Comparison of ENCODE assay signal across 8 cellular contexts in the genomic region with DNA sequence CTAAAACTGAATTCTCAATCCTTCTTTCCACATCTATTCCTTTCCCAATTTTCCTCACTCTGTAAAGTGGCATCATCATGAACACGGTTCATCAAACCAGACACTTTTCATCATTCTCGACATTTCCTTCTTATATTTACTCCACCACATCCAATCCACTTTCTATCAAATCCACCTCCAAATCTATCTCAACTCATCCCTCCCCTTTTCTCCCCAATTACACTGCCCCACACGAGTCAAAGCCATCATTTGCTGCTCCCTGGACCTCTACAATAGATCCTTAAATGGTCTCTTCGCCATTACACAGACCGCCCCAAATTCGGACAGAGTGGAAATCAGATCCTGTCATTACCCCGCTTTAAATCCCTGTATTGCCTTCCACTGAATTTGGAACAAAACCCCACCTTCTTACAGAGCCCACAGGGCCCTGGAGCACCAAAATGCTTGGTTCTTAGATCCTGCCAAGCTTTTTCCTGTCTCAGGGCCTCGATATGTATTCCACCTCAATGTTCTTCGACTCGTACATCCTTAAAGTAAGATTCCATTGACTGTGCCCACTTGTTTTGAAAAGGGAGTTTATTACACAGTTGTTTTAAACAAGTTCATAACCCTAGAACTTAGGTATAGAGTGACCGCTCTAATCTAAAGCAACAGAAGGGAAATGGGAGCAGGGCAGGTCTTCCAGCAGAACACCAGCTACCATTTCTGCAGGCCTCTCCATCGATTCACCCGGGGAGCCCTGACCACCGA. TPM values are rescaled to one million over a fixed set of nuclear protein-coding genes. Genes with fewer than 3 reads are reported as not detected.
DNase-seq lines count a peak whose midpoint lies in the region; ATAC-seq, FAIRE-seq and TF ChIP-seq lines count a peak whose summit lies in the region.

No MANE protein-coding gene starts in this region.

- FAIRE-seq in GM12878 (lab: Jason Lieb, UNC) = no peak

- H3K4me3 Mint-ChIP-seq in type B pancreatic cell = peak overlapping the region; percentile 92

- 38% methylated on average over 14 of the region's 14 CpGs for WGBS in GM12878 (ENCODE audit: insufficient coverage, insufficient replicate concordance, low lambda C conversion rate, missing lambda C conversion rate)

- no peak for TF ChIP-seq CTCF in GM12878 (IDR thresholded peaks at IDR 0.05 in 2 of 3, conservative IDR thresholded peaks at IDR 0.05 in 1 of 3; ENCODE audit: control insufficient read depth in 2 of 3, extremely low read depth in 1 of 3, insufficient read depth in 1 of 3, low read depth in 3 of 3, low read length in 3 of 3)
- TF ChIP-seq CTCF in lower lobe of right lung (IDR thresholded peaks at IDR 0.05) = no peak
- TF ChIP-seq CTCF in type B pancreatic cell (conservative IDR thresholded peaks at IDR 0.05) = no peak

- no peaks in the 10 kb centered on the region for H3K4me1 ChIP-seq in GM12878 (ENCODE audit: control insufficient read depth, insufficient read depth, low read length)
- H3K4me1 ChIP-seq in lower lobe of right lung = peaks cover 35% of the 10 kb centered on the region

- peak overlapping the region; percentile 77 for H3K9ac ChIP-seq in GM12878 (ENCODE audit: control insufficient read depth, insufficient read depth, low read length)

- intact Hi-C loops in GM12878 (cut with micrococcal nuclease; ENCODE audit: unreplicated experiment) = no loop called here
- intact Hi-C loops in lower lobe of right lung (cut with DNase I) = no loop called here

- H3K36me3 Mint-ChIP-seq in type B pancreatic cell = peaks cover 28% of the 10 kb centered on the region

- H3K4me1 Mint-ChIP-seq in type B pancreatic cell (ENCODE audit: unreplicated experiment) = peaks cover 17% of the 10 kb centered on the region

- H3K79me2 ChIP-seq in GM12878 (ENCODE audit: control insufficient read depth, insufficient read depth, low read length) = peaks cover 21% of the 10 kb centered on the region

- POLR2A ChIA-PET in GM12878 (lab: Charles Lee) = no interaction called here

- H3K9me3 ChIP-seq in KOPT-K1 (ENCODE audit: insufficient read depth, low read length, poor library complexity, severe bottlenecking) (peaks cover 25% of the 10 kb centered on the region), GM12878 (replicated peaks; ENCODE audit: control insufficient read depth, insufficient read depth, low read length) (peaks cover 3% of the 10 kb centered on the region; the same call in 2 of the 3 replicates), lower lobe of right lung (no peaks in the 10 kb centered on the region)

- H2AFZ ChIP-seq in GM12878 (ENCODE audit: control insufficient read depth, low read depth, low read length) = peak overlapping the region; percentile 96

- CTCF ChIA-PET in GM12878 (lab: Yijun Ruan, JAX) = interaction anchor here (0.5 to 1.9 kb wide), 3 partner anchors 46 to 545 kb away, joined by 3 to 11 read pairs (median 3); no protein-coding TSS in a partner anchor

- TF ChIP-seq EP300 in GM12878 (IDR thresholded peaks at IDR 0.05; ENCODE audit: borderline replicate concordance in 1 of 2, control insufficient read depth in 1 of 2, low read depth in 2 of 2, low read length in 2 of 2) = no peak

- no peak for TF ChIP-seq RAD21 in GM12878 (IDR thresholded peaks at IDR 0.05; ENCODE audit: insufficient read depth, low read depth, low read length)

- H3K4me3 ChIP-seq in GM12878 (peak overlapping the region; percentile 95), lower lobe of right lung (peak overlapping the region; percentile 88)

- H3K27ac ChIP-seq in KOPT-K1 (ENCODE audit: low read depth, low read length, poor library complexity, severe bottlenecking) = peak overlapping the region; percentile 95
- H3K27ac ChIP-seq in GM12878 (ENCODE audit: control insufficient read depth, insufficient read depth) = peak overlapping the region; percentile 94
- peak overlapping the region; percentile 99 for H3K27ac ChIP-seq in lower lobe of right lung

- TF ChIP-seq POLR2A in GM12878 (IDR thresholded peaks at IDR 0.05; ENCODE audit: low read depth, low read length) = no peak

- in situ Hi-C loops in Caki2 (cut with HindIII; ENCODE audit: low pct_unique_long_range_greater_than_20kb, low sequenced_read_pairs) = no loop called here
- in situ Hi-C loops in GM12878 (cut with MboI) = no loop called here

- DNase-seq in Caki2 (ENCODE audit: low read depth) (peak; percentile 35), GM12878 (ENCODE audit: low read depth, low spot score) (no peak), lower lobe of right lung (no peak), type B pancreatic cell (ENCODE audit: extremely low spot score, unreplicated experiment) (no peak), occipital lobe (lab: John Stamatoyannopoulos, UW) (no peak)
- DNase-seq in stimulated activated CD4-positive, alpha-beta T cell treated with anti-CD3 and anti-CD28 coated beads, Interleukin-1b, Interleukin-23, amount 100 ng/mL, for 48 hours = no peak

- no peaks in the 10 kb centered on the region for H3K27me3 Mint-ChIP-seq in type B pancreatic cell

- H3K36me3 ChIP-seq in KOPT-K1 (ENCODE audit: insufficient read depth, low read length) = peaks cover 1% of the 10 kb centered on the region; the same call in 1 of the 2 replicates
- no peaks in the 10 kb centered on the region for H3K36me3 ChIP-seq in GM12878 (ENCODE audit: control insufficient read depth in 2 of 2, insufficient read depth in 2 of 2, low read length in 1 of 2)
- H3K36me3 ChIP-seq in lower lobe of right lung = no peaks in the 10 kb centered on the region

- H3K9me3 Mint-ChIP-seq in type B pancreatic cell = peaks cover 13% of the 10 kb centered on the region

- RAD21 ChIA-PET in GM12878 (lab: Charles Lee; ENCODE audit: unreplicated experiment) = interaction anchor here (0.9 to 1.6 kb wide), 2 partner anchors 43 to 381 kb away, joined by 3 to 5 read pairs; no protein-coding TSS in a partner anchor

- no TSS peak for BruUV-seq in GM12878 (replicated peaks; lab: Mats Ljungman, UMichigan)

- H4K20me1 ChIP-seq in GM12878 (ENCODE audit: control insufficient read depth, insufficient read depth) = no peaks in the 10 kb centered on the region

- SMC1A ChIA-PET in GM12878 (lab: Charles Lee; ENCODE audit: uncharacterized antibody, unreplicated experiment) = interaction anchor here (0.6 to 1.6 kb wide), 5 partner anchors 7 to 302 kb away, joined by 4 to 5 read pairs (median 4); no protein-coding TSS in a partner anchor

- peak overlapping the region; percentile 92 for H3K27ac Mint-ChIP-seq in type B pancreatic cell

- ATAC-seq in GM12878 = no peak
- ATAC-seq in lower lobe of right lung = no peak
- ATAC-seq in GM21529 (IDR thresholded peaks at IDR 0.05; ENCODE audit: unreplicated experiment) = no peak

- H3K4me2 ChIP-seq in GM12878 (ENCODE audit: control insufficient read depth, insufficient read depth) = peak overlapping the region; percentile 62

- H3K27me3 ChIP-seq in GM12878 (replicated peaks in 1 of 2; ENCODE audit: control insufficient read depth in 2 of 2, insufficient read depth in 2 of 2, low read length in 1 of 2) (no peaks in the 10 kb centered on the region), lower lobe of right lung (ENCODE audit: low read depth) (no peaks in the 10 kb centered on the region)

TF ChIP-seq in GM12878, 131 proteins besides CTCF, POLR2A, EP300 and RAD21 (continues in another document):
- TF ChIP-seq, protein P1, sequence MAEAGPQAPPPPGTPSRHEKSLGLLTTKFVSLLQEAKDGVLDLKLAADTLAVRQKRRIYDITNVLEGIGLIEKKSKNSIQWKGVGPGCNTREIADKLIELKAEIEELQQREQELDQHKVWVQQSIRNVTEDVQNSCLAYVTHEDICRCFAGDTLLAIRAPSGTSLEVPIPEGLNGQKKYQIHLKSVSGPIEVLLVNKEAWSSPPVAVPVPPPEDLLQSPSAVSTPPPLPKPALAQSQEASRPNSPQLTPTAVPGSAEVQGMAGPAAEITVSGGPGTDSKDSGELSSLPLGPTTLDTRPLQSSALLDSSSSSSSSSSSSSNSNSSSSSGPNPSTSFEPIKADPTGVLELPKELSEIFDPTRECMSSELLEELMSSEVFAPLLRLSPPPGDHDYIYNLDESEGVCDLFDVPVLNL (IDR thresholded peaks at IDR 0.05; ENCODE audit: low read depth, low read length) = no peak
- TF ChIP-seq HDGF (IDR thresholded peaks at IDR 0.05) (0 out of 2 replicates have a peak, but pooled peaks have one; percentile 27), ESRRA (IDR thresholded peaks at IDR 0.05; ENCODE audit: low read length) (no peak), KDM1A (IDR thresholded peaks at IDR 0.05; ENCODE audit: borderline replicate concordance) (no peak), SIN3A (IDR thresholded peaks at IDR 0.05; ENCODE audit: low read depth, low read length) (no peak), CREB1 (IDR thresholded peaks at IDR 0.05; ENCODE audit: low read depth) (no peak), SMAD5 (IDR thresholded peaks at IDR 0.05; ENCODE audit: low read depth) (no peak), SRF (IDR thresholded peaks at IDR 0.05; ENCODE audit: low read depth in 2 of 2, low read length in 2 of 2) (no peak), IKZF2 (IDR thresholded peaks at IDR 0.05) (no peak)
- TF ChIP-seq, protein P2, sequence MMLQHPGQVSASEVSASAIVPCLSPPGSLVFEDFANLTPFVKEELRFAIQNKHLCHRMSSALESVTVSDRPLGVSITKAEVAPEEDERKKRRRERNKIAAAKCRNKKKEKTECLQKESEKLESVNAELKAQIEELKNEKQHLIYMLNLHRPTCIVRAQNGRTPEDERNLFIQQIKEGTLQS (IDR thresholded peaks at IDR 0.05; ENCODE audit: borderline replicate concordance, extremely low read depth, low read depth, low read length) = no peak

RNA-seq across cellular contexts. Expression of a gene that starts 0.8 kb away (rescaled TPM):
- 73.9 and 76.4 TPM in 2 replicates for total RNA-seq in Caki2 (2014; rRNA removed; shearing (Covaris generic); ENCODE audit: low replicate concordance)
- total RNA-seq in GM12878 (2013; cell fraction: nucleolus; rRNA removed) = 24.3 and 26.2 TPM in 2 replicates
- 50.1 and 59.7 TPM in 2 replicates for total RNA-seq in GM12878 (2014; rRNA removed)
- 59.1 and 60.6 TPM in 2 replicates for total RNA-seq in GM12878 (2014; rRNA removed; fragmentation: Illumina TruSeq; extraction: Trizol)
- 60.9 and 63.1 TPM in 2 replicates for total RNA-seq in GM12878 (2021)
- 68.6 TPM for polyA plus RNA-seq in GM12878 (2011; ENCODE audit: low read depth)
- polyA plus RNA-seq in GM12878 (2011; rRNA removed) = 48.9 and 68.3 TPM in 2 replicates
- 39.0 and 54.5 TPM in 2 replicates for polyA plus RNA-seq in GM12878 (2011; cell fraction: cytosol; rRNA removed)
- 28.0 and 35.2 TPM in 2 replicates for polyA plus RNA-seq in GM12878 (2011; cell fraction: nucleus; rRNA removed)
- 58.5 and 63.9 TPM in 2 replicates for polyA plus RNA-seq in GM12878 (2012)
- polyA plus RNA-seq in GM12878 (2014; fragmentation: Illumina TruSeq; extraction: Trizol) = 66.0 and 80.4 TPM in 2 replicates
- 10 to 100 TPM; 86.3 to 97.3 TPM for polyA plus RNA-seq in GM12878 (2014; fragmentation: Nextera tagmentation; extraction: Ambion mirVana)
- polyA plus RNA-seq in GM12878 (2014; rRNA removed) = 36.1 and 43.1 TPM in 2 replicates
- polyA plus RNA-seq in GM12878 (2016; fragmentation: Nextera tagmentation; extraction: Ambion mirVana) = 100 to 1,000 TPM; 130 to 134 TPM
- polyA minus RNA-seq in GM12878 (2011; rRNA and poly(A)+ RNA removed) = 35.9 and 36.5 TPM in 2 replicates
- polyA minus RNA-seq in GM12878 (2011; cell fraction: cytosol; rRNA and poly(A)+ RNA removed) = 12.4 TPM in 2 replicates
- polyA minus RNA-seq in GM12878 (2011; cell fraction: nucleus; rRNA and poly(A)+ RNA removed) = 5.8 and 9.9 TPM in 2 replicates
- 71.3 TPM for total RNA-seq in lower lobe of right lung
- 66.7 and 99.0 TPM in 2 replicates for total RNA-seq in type B pancreatic cell (ENCODE audit: low replicate concordance)
- total RNA-seq in occipital lobe = 22.5 TPM
